ENCODE assay signal across 18 cellular contexts in the genomic region with DNA sequence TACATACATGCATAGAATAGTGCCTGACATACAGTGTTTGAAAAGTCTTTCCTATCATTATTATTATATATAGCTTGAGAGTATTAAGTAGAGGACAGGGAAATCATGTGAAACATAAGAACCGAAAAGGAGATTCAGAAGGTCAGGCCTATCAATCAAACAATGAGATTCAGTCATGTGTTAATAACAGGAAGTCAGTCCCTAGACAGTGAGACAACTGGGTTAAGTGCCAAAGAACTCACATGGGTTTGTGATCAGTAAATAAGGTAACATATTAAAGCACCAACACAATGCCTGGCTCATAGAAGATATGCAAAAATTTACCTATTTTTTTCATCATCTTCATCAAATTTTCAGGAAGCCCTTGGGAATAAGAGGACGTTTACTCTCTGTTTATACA.
DNase-seq lines count a peak whose midpoint lies in the region; ATAC-seq, FAIRE-seq and TF ChIP-seq lines count a peak whose summit lies in the region.
"Had no signal": no experiment of that assay in that cellular context is flagged by ENCODE, and none has a peak within 500 bp of the region (broad histone marks: within the 10 kb centered on the region; RNA-seq: fewer than 3 reads in every experiment).

No MANE protein-coding gene starts in this region.

- in situ Hi-C loops in Caki2 (cut with HindIII; ENCODE audit: low pct_unique_long_range_greater_than_20kb, low sequenced_read_pairs): no loop called here

- ATAC-seq in HG03439 (IDR thresholded peaks at IDR 0.05; ENCODE audit: unreplicated experiment): no peak
- ATAC-seq: SK-N-SH treated with all-trans-retinoic acid at 6 μM for 48 hours had no signal

- no peaks in the 10 kb centered on the region for H3K27me3 ChIP-seq in bronchial epithelial cell (ENCODE audit: control insufficient read depth, insufficient read depth, low read length)

- H3K4me3 ChIP-seq in bronchial epithelial cell (ENCODE audit: low read depth, low read length): no peak overlapping the region

- no peaks in the 10 kb centered on the region for H3K36me3 ChIP-seq in bronchial epithelial cell (ENCODE audit: control insufficient read depth, insufficient read depth, low read length)

- no peak for TF ChIP-seq CTCF in bronchial epithelial cell (IDR thresholded peaks at IDR 0.05; ENCODE audit: insufficient read depth, low read length, severe bottlenecking)

- peak; percentile 4 for DNase-seq in Caki2 (ENCODE audit: low read depth)
- peak; percentile 48 for DNase-seq in NCI-H2029 (lab: John Stamatoyannopoulos, UW)
- DNase-seq in bronchial epithelial cell (ENCODE audit: low read depth): peak; percentile 18
- DNase-seq in renal cortical epithelial cell (ENCODE audit: low read depth): peak; percentile 79
- no peak for DNase-seq in NCI-H2081 (lab: John Stamatoyannopoulos, UW)
- DNase-seq in UCSD-AML1 (lab: John Stamatoyannopoulos, UW; ENCODE audit: unreplicated experiment): no peak
- DNase-seq: C1 segment of cervical spinal cord; CD8-positive, alpha-beta memory T cell; GDM1; H7; HFFc6; NCI-H1417 treated with DMSO at 0.1 percent for 48 hours; NCI-H2081 treated with DMSO at 0.1 percent for 48 hours; NCI-H748 treated with DMSO at 0.1 percent for 48 hours; OCI-M1; SHP77 had no signal

- FAIRE-seq in bronchial epithelial cell (lab: Jason Lieb, UNC): no peak

Comparison
In these comparisons a context has a peak if more than half of its experiments do, and no peak if none do; other contexts are left out.
1. DNase-seq: peak in Caki2 (single experiment), NCI-H2029 (single experiment), bronchial epithelial cell (single experiment) and renal cortical epithelial cell (single experiment); none in NCI-H2081 (0 of 2) and UCSD-AML1 (single experiment).